Comparison of ENCODE assay signal across 18 cellular contexts in genomic region chr14:72651715-72652114, GRCh38.
DNase-seq lines count a peak whose midpoint lies in the region; ATAC-seq and TF ChIP-seq lines count a peak whose summit lies in the region.
"Had no signal": no experiment of that assay in that cellular context is flagged by ENCODE, and none has a peak within 500 bp of the region (broad histone marks: within the 10 kb centered on the region; RNA-seq: fewer than 3 reads in every experiment).

No MANE protein-coding gene starts in this region.

- peaks cover 0 to 25% (median 4%) of the 10 kb centered on the region in 5 donors for H3K27me3 Mint-ChIP-seq in naive thymus-derived CD4-positive, alpha-beta T cell
- H3K27me3 Mint-ChIP-seq in nephron progenitor cell (ENCODE audit: low read depth, poor library complexity), result peaks cover 5% of the 10 kb centered on the region

- peak overlapping the region; percentile 39; the same call in 1 of the 2 replicates for H3K23ac ChIP-seq in IMR-90 (ENCODE audit: low read depth, low read length)

- ATAC-seq in IMR-90 (ENCODE audit: low read depth) (no peak), GM19463 (IDR thresholded peaks at IDR 0.05; ENCODE audit: unreplicated experiment) (no peak)
- no peak for ATAC-seq in naive thymus-derived CD4-positive, alpha-beta T cell

- H2AK5ac ChIP-seq in IMR-90 (ENCODE audit: low read depth, low read length), result peak overlapping the region; percentile 83

- no peak overlapping the region for H3K4me2 ChIP-seq in IMR-90 (ENCODE audit: low read depth, low read length)

- TF ChIP-seq CTCF in IMR-90 (conservative IDR thresholded peaks at IDR 0.05; ENCODE audit: low read depth, low read length) (no peak), nephron progenitor cell (IDR thresholded peaks at IDR 0.05) (no peak)

- no peaks in the 10 kb centered on the region for H3K9me3 Mint-ChIP-seq in naive thymus-derived CD4-positive, alpha-beta T cell
- H3K9me3 Mint-ChIP-seq in nephron progenitor cell, result no peaks in the 10 kb centered on the region
- H3K9me3 Mint-ChIP-seq: CD4-positive, CD25-positive, alpha-beta regulatory T cell had no signal

- TF ChIP-seq RAD21 in IMR-90 (IDR thresholded peaks at IDR 0.05; ENCODE audit: low read length), result no peak

- peak overlapping the region; percentile 84 for H2BK120ac ChIP-seq in IMR-90 (ENCODE audit: low read depth, low read length)

- H2BK5ac ChIP-seq in IMR-90 (ENCODE audit: low read depth, low read length, poor library complexity, severe bottlenecking), result peak overlapping the region; percentile 44

- no peak overlapping the region for H3K27ac Mint-ChIP-seq in naive thymus-derived CD4-positive, alpha-beta T cell
- no peak overlapping the region for H3K27ac Mint-ChIP-seq in nephron progenitor cell
- H3K27ac Mint-ChIP-seq: CD4-positive, CD25-positive, alpha-beta regulatory T cell had no signal

- peak overlapping the region; percentile 95 for H3K14ac ChIP-seq in IMR-90 (replicated peaks; ENCODE audit: low read depth, low read length)

- in situ Hi-C loops in IMR-90 (cut with MboI; ENCODE audit: low sequenced_read_pairs), result no loop called here

- H3K18ac ChIP-seq in IMR-90 (ENCODE audit: low read depth, low read length), result peak overlapping the region; percentile 77

- H2AK9ac ChIP-seq in IMR-90 (replicated peaks; ENCODE audit: low read depth, low read length, poor library complexity), result peak overlapping the region; percentile 75

- BruUV-seq in IMR-90 (replicated peaks; lab: Mats Ljungman, UMichigan), result no TSS peak

- H3K4ac ChIP-seq in IMR-90 (ENCODE audit: low read depth, low read length), result peak overlapping the region; percentile 97

- H3K36me3 ChIP-seq in ACC112 (ENCODE audit: insufficient read depth, low read length) (no peaks in the 10 kb centered on the region), IMR-90 (ENCODE audit: control insufficient read depth, insufficient read depth, low read length) (no peaks in the 10 kb centered on the region)
- no peaks in the 10 kb centered on the region for H3K36me3 ChIP-seq in naive thymus-derived CD4-positive, alpha-beta T cell (ENCODE audit: control insufficient read depth in 2 of 3, insufficient read depth in 3 of 3, low read length in 3 of 3)
- H3K36me3 ChIP-seq: Peyer's patch had no signal

- no peaks in the 10 kb centered on the region for H3K9me3 ChIP-seq in IMR-90 (ENCODE audit: control insufficient read depth, insufficient read depth, low read length)
- no peaks in the 10 kb centered on the region for H3K9me3 ChIP-seq in naive thymus-derived CD4-positive, alpha-beta T cell (ENCODE audit: control insufficient read depth in 2 of 3, low read length in 3 of 3)
- H3K9me3 ChIP-seq: Peyer's patch had no signal

- H2BK15ac ChIP-seq in IMR-90 (ENCODE audit: low read depth, low read length), result peak overlapping the region; percentile 84

- H3K4me1 ChIP-seq in ACC112 (ENCODE audit: control insufficient read depth, insufficient read depth, low read length, unreplicated experiment) (peaks cover 43% of the 10 kb centered on the region), IMR-90 (ENCODE audit: control insufficient read depth, insufficient read depth, low read length) (peaks cover 30% of the 10 kb centered on the region)
- no peaks in the 10 kb centered on the region for H3K4me1 ChIP-seq in naive thymus-derived CD4-positive, alpha-beta T cell (ENCODE audit: control insufficient read depth in 2 of 2, insufficient read depth in 2 of 2, low read length in 2 of 2)
- H3K4me1 ChIP-seq: Peyer's patch had no signal

- 100% methylated on average over 1 of the region's 5 CpGs; no CpG with 5 or more reads in 1 of the 2 experiments for WGBS in IMR-90 (ENCODE audit: extremely low coverage in 2 of 2, insufficient read length in 1 of 2), 2 experiments

- H3K4me3 Mint-ChIP-seq in naive thymus-derived CD4-positive, alpha-beta T cell, result no peak overlapping the region
- no peak overlapping the region for H3K4me3 Mint-ChIP-seq in nephron progenitor cell
- H3K4me3 Mint-ChIP-seq: CD4-positive, CD25-positive, alpha-beta regulatory T cell had no signal

- POLR2A ChIA-PET in IMR-90 (lab: Charles Lee; ENCODE audit: unreplicated experiment), result interaction anchor here (1.2 kb wide), 1 partner anchor 8 kb away, joined by 3 read pairs; no protein-coding TSS in a partner anchor
- POLR2A ChIA-PET in naive thymus-derived CD4-positive, alpha-beta T cell (lab: Charles Lee), result no interaction called here

- no peak overlapping the region for H2AFZ ChIP-seq in ACC112 (ENCODE audit: low read length, unreplicated experiment)
- H2AFZ ChIP-seq in IMR-90 (replicated peaks; ENCODE audit: low read length, poor library complexity), result peak overlapping the region; percentile 29

- H3K36me3 Mint-ChIP-seq in naive thymus-derived CD4-positive, alpha-beta T cell, result no peaks in the 10 kb centered on the region
- H3K36me3 Mint-ChIP-seq in nephron progenitor cell (ENCODE audit: low read depth), result no peaks in the 10 kb centered on the region
- H3K36me3 Mint-ChIP-seq: CD4-positive, CD25-positive, alpha-beta regulatory T cell had no signal

- peak overlapping the region; percentile 87 to 91 for H4K8ac ChIP-seq in IMR-90 (ENCODE audit: low read depth in 2 of 2, low read length in 2 of 2)

- H4K20me1 ChIP-seq in IMR-90 (ENCODE audit: insufficient read depth, low read length), result no peaks in the 10 kb centered on the region

- no peak overlapping the region for H3K56ac ChIP-seq in IMR-90 (ENCODE audit: extremely low read depth, insufficient read depth, low read length)

- H3K27me3 ChIP-seq in ACC112 (ENCODE audit: insufficient read depth, low read length), result no peaks in the 10 kb centered on the region
- H3K27me3 ChIP-seq in IMR-90 (ENCODE audit: control insufficient read depth, insufficient read depth, low read length), result no peaks in the 10 kb centered on the region
- H3K27me3 ChIP-seq in naive thymus-derived CD4-positive, alpha-beta T cell (ENCODE audit: control insufficient read depth in 2 of 2, insufficient read depth in 2 of 2, low read length in 2 of 2), result no peaks in the 10 kb centered on the region
- H3K27me3 ChIP-seq: Peyer's patch had no signal

- H3K27ac ChIP-seq in ACC112 (ENCODE audit: low read depth, low read length) (peak overlapping the region; percentile 10; the same call in 1 of the 2 replicates), IMR-90 (ENCODE audit: insufficient read depth, low read length) (peak overlapping the region; percentile 10; the same call in 1 of the 2 replicates)
- no peak overlapping the region for H3K27ac ChIP-seq in naive thymus-derived CD4-positive, alpha-beta T cell (ENCODE audit: low read depth, low read length)
- H3K27ac ChIP-seq: Peyer's patch had no signal

- no peak for TF ChIP-seq POLR2A in IMR-90 (IDR thresholded peaks at IDR 0.05; ENCODE audit: low read depth, low read length)

- peak overlapping the region; percentile 92 for H4K91ac ChIP-seq in IMR-90 (ENCODE audit: insufficient read depth, low read depth, low read length)

- 0 out of 2 replicates have a peak overlapping the region, but pooled peaks have one; percentile 15 for H3K4me3 ChIP-seq in ACC112 (ENCODE audit: low read depth, low read length)
- H3K4me3 ChIP-seq in IMR-90 (ENCODE audit: insufficient read depth, low read depth, low read length), result no peak overlapping the region
- no peak overlapping the region for H3K4me3 ChIP-seq in naive thymus-derived CD4-positive, alpha-beta T cell (ENCODE audit: low read length)
- H3K4me3 ChIP-seq: GM12878, Peyer's patch had no signal

- H3K9me1 ChIP-seq in IMR-90 (ENCODE audit: insufficient read depth, low read length), result peaks cover 42% of the 10 kb centered on the region

- intact Hi-C loops in IMR-90 (cut with micrococcal nuclease), result no loop called here
- intact Hi-C loops in naive thymus-derived CD4-positive, alpha-beta T cell (cut with micrococcal nuclease), result no loop called here

- no peaks in the 10 kb centered on the region for H3K79me2 ChIP-seq in ACC112 (ENCODE audit: control insufficient read depth, insufficient read depth, low read length, unreplicated experiment)

- H3K4me1 Mint-ChIP-seq in naive thymus-derived CD4-positive, alpha-beta T cell, result peaks cover 0 to 6% (median 0%) of the 10 kb centered on the region in 7 donors
- H3K4me1 Mint-ChIP-seq in nephron progenitor cell, result peaks cover under 1% of the 10 kb centered on the region
- H3K4me1 Mint-ChIP-seq: CD4-positive, CD25-positive, alpha-beta regulatory T cell had no signal

- CTCF ChIA-PET in IMR-90 (lab: Yijun Ruan, JAX), result no interaction called here
- CTCF ChIA-PET in naive thymus-derived CD4-positive, alpha-beta T cell (lab: Charles Lee), result no interaction called here

- H4K5ac ChIP-seq in IMR-90 (ENCODE audit: low read depth, low read length), result peak overlapping the region; percentile 88; the same call in 1 of the 2 replicates

- peak overlapping the region; percentile 97 for H2BK20ac ChIP-seq in IMR-90 (ENCODE audit: low read depth, low read length)

- no peak overlapping the region for H3K9ac ChIP-seq in IMR-90 (ENCODE audit: low read depth, low read length)

- dilution Hi-C loops in IMR-90 (cut with HindIII; ENCODE audit: low sequenced_read_pairs, unreplicated experiment), result no loop called here

- H3K79me1 ChIP-seq in IMR-90 (ENCODE audit: low read depth in 1 of 2, low read length in 2 of 2), result peaks cover 0 to 10% of the 10 kb centered on the region in 2 experiments; a peak in 2 of 4 replicates

- DNase-seq in IMR-90 (no peak), astrocyte of the hippocampus (ENCODE audit: low read depth, low spot score) (peak; percentile 59), midbrain (lab: John Stamatoyannopoulos, UW) (peak; percentile 21), nephron progenitor cell (no peak), glomerular visceral epithelial cell (ENCODE audit: extremely low spot score) (no peak)
- no peak for DNase-seq in naive thymus-derived CD4-positive, alpha-beta T cell
- DNase-seq: CD4-positive, CD25-positive, alpha-beta regulatory T cell; DMS53; KG1; NCI-H1105 treated with DMSO at 0.1 percent for 48 hours; NCI-H187; NCI-H446; NCI-H748 treated with DMSO at 0.1 percent for 48 hours; Peyer's patch; SHP77 had no signal

TF ChIP-seq in IMR-90, 13 proteins besides CTCF, POLR2A, EP300 and RAD21:
- TF ChIP-seq MXI1 (IDR thresholded peaks at IDR 0.05; ENCODE audit: borderline replicate concordance, low read depth, low read length), result no peak
- TF ChIP-seq, protein P1, sequence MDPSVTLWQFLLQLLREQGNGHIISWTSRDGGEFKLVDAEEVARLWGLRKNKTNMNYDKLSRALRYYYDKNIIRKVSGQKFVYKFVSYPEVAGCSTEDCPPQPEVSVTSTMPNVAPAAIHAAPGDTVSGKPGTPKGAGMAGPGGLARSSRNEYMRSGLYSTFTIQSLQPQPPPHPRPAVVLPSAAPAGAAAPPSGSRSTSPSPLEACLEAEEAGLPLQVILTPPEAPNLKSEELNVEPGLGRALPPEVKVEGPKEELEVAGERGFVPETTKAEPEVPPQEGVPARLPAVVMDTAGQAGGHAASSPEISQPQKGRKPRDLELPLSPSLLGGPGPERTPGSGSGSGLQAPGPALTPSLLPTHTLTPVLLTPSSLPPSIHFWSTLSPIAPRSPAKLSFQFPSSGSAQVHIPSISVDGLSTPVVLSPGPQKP (IDR thresholded peaks at IDR 0.05; ENCODE audit: borderline replicate concordance, low read depth, low read length), result no peak
- TF ChIP-seq SMC3 (IDR thresholded peaks at IDR 0.05; ENCODE audit: low read depth, low read length), result no peak
- no peak for TF ChIP-seq BHLHE40 (IDR thresholded peaks at IDR 0.05; ENCODE audit: low read depth, low read length)
- no peak for TF ChIP-seq NFE2L2 (IDR thresholded peaks at IDR 0.05; ENCODE audit: low read depth, low read length)

Comparison
In these comparisons a context has a peak if more than half of its experiments do, and no peak if none do; other contexts are left out.
1. DNase-seq: peak in astrocyte of the hippocampus (single experiment) and midbrain (single experiment); none in IMR-90 (single experiment), naive thymus-derived CD4-positive, alpha-beta T cell (0 of 9), nephron progenitor cell (single experiment) and glomerular visceral epithelial cell (single experiment).